Comparison of ENCODE assay signal across 14 cellular contexts in genomic region chr21:40620386-40621145, GRCh38.
DNase-seq lines count a peak whose midpoint lies in the region; ATAC-seq and TF ChIP-seq lines count a peak whose summit lies in the region.
"Had no signal": no experiment of that assay in that cellular context is flagged by ENCODE, and none has a peak within 500 bp of the region (broad histone marks: within the 10 kb centered on the region; RNA-seq: fewer than 3 reads in every experiment).

No MANE protein-coding gene starts in this region.

- no peaks in the 10 kb centered on the region for H3K27me3 ChIP-seq in foreskin keratinocyte
- H3K27me3 ChIP-seq: BE2C had no signal

- peak; percentile 23 for DNase-seq in Caki2 (ENCODE audit: low read depth)
- DNase-seq in EH (ENCODE audit: low read depth): peak; percentile 38
- DNase-seq in WTC11 (ENCODE audit: low spot score): no peak
- peak; percentile 14 to 22 for DNase-seq in foreskin keratinocyte
- no peak for DNase-seq in NCI-H1417 treated with DMSO at 0.1 percent for 48 hours (lab: John Stamatoyannopoulos, UW)
- no peak for DNase-seq in NCI-H2196 (lab: John Stamatoyannopoulos, UW; ENCODE audit: unreplicated experiment)
- DNase-seq: BE2C; CD4-positive, alpha-beta memory T cell; COR-L47; DND-41; HCEC 1CT had no signal

- H3K4me1 ChIP-seq in foreskin keratinocyte: peaks cover 3% of the 10 kb centered on the region
- H3K4me1 ChIP-seq: A549, BE2C had no signal

- CTCF ChIA-PET in WTC11 (lab: Charles Lee): no interaction called here

- in situ Hi-C loops in Caki2 (cut with HindIII; ENCODE audit: low pct_unique_long_range_greater_than_20kb, low sequenced_read_pairs): no loop called here

- no peak overlapping the region for H3K27ac ChIP-seq in foreskin keratinocyte
- H3K27ac ChIP-seq: A549, C4-2B had no signal

- no peak overlapping the region for H3K4me3 Mint-ChIP-seq in WTC11
- H3K4me3 Mint-ChIP-seq: CD4-positive, alpha-beta memory T cell; IgD-negative memory B cell had no signal

- H3K9me3 Mint-ChIP-seq in WTC11: no peaks in the 10 kb centered on the region

- ATAC-seq in WTC11: no peak
- no peak for ATAC-seq in foreskin keratinocyte
- ATAC-seq: A549 had no signal

- no peaks in the 10 kb centered on the region for H3K36me3 Mint-ChIP-seq in WTC11
- H3K36me3 Mint-ChIP-seq: CD4-positive, alpha-beta memory T cell; IgD-negative memory B cell had no signal

- POLR2A ChIA-PET in WTC11 (lab: Charles Lee): no interaction called here

- H3K4me1 Mint-ChIP-seq in WTC11: peaks cover 47% of the 10 kb centered on the region
- H3K4me1 Mint-ChIP-seq: CD4-positive, alpha-beta memory T cell; IgD-negative memory B cell had no signal

- H3K27ac Mint-ChIP-seq in WTC11: no peak overlapping the region
- H3K27ac Mint-ChIP-seq: CD4-positive, alpha-beta memory T cell; IgD-negative memory B cell had no signal

- TF ChIP-seq CTCF in WTC11 (IDR thresholded peaks at IDR 0.05) (no peak), foreskin keratinocyte (conservative IDR thresholded peaks at IDR 0.05) (no peak)

- no peaks in the 10 kb centered on the region; the same call in 1 of the 2 replicates for H3K27me3 Mint-ChIP-seq in WTC11 (ENCODE audit: low read depth)
- H3K27me3 Mint-ChIP-seq: CD4-positive, alpha-beta memory T cell; IgD-negative memory B cell had no signal

TF ChIP-seq in WTC11, 78 proteins besides CTCF, POLR2A, EP300 and RAD21:
- TF ChIP-seq OVOL2 (CRISPR knock-in tag; IDR thresholded peaks at IDR 0.05; ENCODE audit: borderline replicate concordance) (no peak), ZNF512 (CRISPR knock-in tag; IDR thresholded peaks at IDR 0.05; ENCODE audit: borderline replicate concordance) (peak; percentile 93; the same call in 1 of the 2 replicates)

Comparison
In these comparisons a context has a peak if more than half of its experiments do, and no peak if none do; other contexts are left out.
1. DNase-seq: peak in Caki2 (single experiment), EH (single experiment) and foreskin keratinocyte (2 of 2); none in WTC11 (single experiment), NCI-H1417 treated with DMSO at 0.1 percent for 48 hours (single experiment) and NCI-H2196 (single experiment).